ENCODE assay signal across 1 cellular context in genomic region chr3:14452676-14453367, GRCh38.
TF ChIP-seq lines count a peak whose summit lies in the region.

No MANE protein-coding gene starts in this region.

TF ChIP-seq in A549, 52 proteins besides CTCF, POLR2A, EP300 and RAD21 (continued from another document):
- TF ChIP-seq, protein P1, sequence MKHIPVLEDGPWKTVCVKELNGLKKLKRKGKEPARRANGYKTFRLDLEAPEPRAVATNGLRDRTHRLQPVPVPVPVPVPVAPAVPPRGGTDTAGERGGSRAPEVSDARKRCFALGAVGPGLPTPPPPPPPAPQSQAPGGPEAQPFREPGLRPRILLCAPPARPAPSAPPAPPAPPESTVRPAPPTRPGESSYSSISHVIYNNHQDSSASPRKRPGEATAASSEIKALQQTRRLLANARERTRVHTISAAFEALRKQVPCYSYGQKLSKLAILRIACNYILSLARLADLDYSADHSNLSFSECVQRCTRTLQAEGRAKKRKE (CRISPR knock-in tag; IDR thresholded peaks at IDR 0.05; ENCODE audit: low read depth) = no peak
- TF ChIP-seq NPAS2 (CRISPR knock-in tag; IDR thresholded peaks at IDR 0.05; ENCODE audit: borderline replicate concordance) (no peak), GATA3 (IDR thresholded peaks at IDR 0.05; ENCODE audit: borderline replicate concordance) (peak; percentile 57; the same call in 1 of the 2 replicates)
